11 cellular contexts compared by ENCODE assay signal in genomic region chr19:38701455-38702063, GRCh38. TPM values are rescaled to one million over a fixed set of nuclear protein-coding genes. Genes with fewer than 3 reads are reported as not detected.
DNase-seq lines count a peak whose midpoint lies in the region; ATAC-seq lines count a peak whose summit lies in the region.
"Had no signal": no experiment of that assay in that cellular context is flagged by ENCODE, and none has a peak within 500 bp of the region (broad histone marks: within the 10 kb centered on the region; RNA-seq: fewer than 3 reads in every experiment).

No MANE protein-coding gene starts in this region.

- H3K4me3 ChIP-seq in BLaER1 treated with 17β-estradiol and CSF1 and Interleukin-3, amounts not matched to agents 10 nM and 100 nM, result no peak overlapping the region
- no peak overlapping the region for H3K4me3 ChIP-seq in skeletal muscle satellite cell (ENCODE audit: low read length)

- peaks cover 34 to 65% (median 63%) of the 10 kb centered on the region in 10 experiments for H3K4me1 ChIP-seq in BLaER1 treated with 17β-estradiol and CSF1 and Interleukin-3, amounts not matched to agents 10 nM and 100 nM
- peaks cover 30% of the 10 kb centered on the region for H3K4me1 ChIP-seq in skeletal muscle satellite cell (ENCODE audit: control insufficient read depth, insufficient read depth, low read length)

- peak overlapping the region in 7 of 11 experiments; percentile 3 to 63 (median 27); a peak in 6 of 22 replicates for H3K27ac ChIP-seq in BLaER1 treated with 17β-estradiol and CSF1 and Interleukin-3, amounts not matched to agents 10 nM and 100 nM

- intact Hi-C loops in left colon (cut with DNase I, micrococcal nuclease), result no loop called here

- no peaks in the 10 kb centered on the region for H3K27me3 ChIP-seq in BLaER1 treated with 17β-estradiol and CSF1 and Interleukin-3, amounts not matched to agents 10 nM and 100 nM
- no peaks in the 10 kb centered on the region for H3K27me3 ChIP-seq in skeletal muscle satellite cell (ENCODE audit: control insufficient read depth, insufficient read depth, low read length)

- H4K20me1 ChIP-seq in BLaER1 treated with 17β-estradiol and CSF1 and Interleukin-3, amounts not matched to agents 10 nM and 100 nM, result peaks cover 35 to 99% (median 67%) of the 10 kb centered on the region in 11 experiments

- no peaks in the 10 kb centered on the region for H3K9me3 ChIP-seq in BLaER1 treated with 17β-estradiol and CSF1 and Interleukin-3, amounts not matched to agents 10 nM and 100 nM (replicated peaks in 1 of 11)
- no peaks in the 10 kb centered on the region for H3K9me3 ChIP-seq in skeletal muscle satellite cell (replicated peaks; ENCODE audit: low read length)

- H3K4me2 ChIP-seq in BLaER1 treated with 17β-estradiol and CSF1 and Interleukin-3, amounts not matched to agents 10 nM and 100 nM, result peak overlapping the region in 8 of 11 experiments; percentile 26 to 92 (median 70); a peak in 15 of 22 replicates
- no peak overlapping the region for H3K4me2 ChIP-seq in skeletal muscle satellite cell (ENCODE audit: low read length)

- peak overlapping the region in 5 of 11 experiments; percentile 2 to 48 (median 40); a peak in 7 of 22 replicates for H3K9ac ChIP-seq in BLaER1 treated with 17β-estradiol and CSF1 and Interleukin-3, amounts not matched to agents 10 nM and 100 nM
- H3K9ac ChIP-seq in skeletal muscle satellite cell (ENCODE audit: low read depth, low read length), result peak overlapping the region; percentile 20

- peak; percentile 74 for ATAC-seq in left colon
- no peak for ATAC-seq in GM21360 (IDR thresholded peaks at IDR 0.05; ENCODE audit: unreplicated experiment)
- no peak for ATAC-seq in GM19395 (IDR thresholded peaks at IDR 0.05; ENCODE audit: unreplicated experiment)
- ATAC-seq: CD8-positive, alpha-beta T cell had no signal

- H3K36me3 ChIP-seq in BLaER1 treated with 17β-estradiol and CSF1 and Interleukin-3, amounts not matched to agents 10 nM and 100 nM, result peaks cover 71 to 96% (median 84%) of the 10 kb centered on the region in 11 experiments
- H3K36me3 ChIP-seq in skeletal muscle satellite cell (ENCODE audit: insufficient read depth, low read length), result peaks cover 81% of the 10 kb centered on the region

- DNase-seq in astrocyte of the hippocampus (ENCODE audit: low read depth, low spot score) (peak; percentile 60), left colon (peak in 1 of 2 donors; percentile 45)
- no peak for DNase-seq in activated CD4-positive, CD25-positive, alpha-beta regulatory T cell treated with anti-CD3 and anti-CD28 coated beads, Interleukin-2, amount 50 U/mL, for 72 hours
- no peak for DNase-seq in stimulated activated CD4-positive, alpha-beta T cell treated with anti-CD3 and anti-CD28 coated beads, Interleukin-2, amount 100 ng/mL, for 48 hours
- DNase-seq: CD8-positive, alpha-beta T cell; NCI-H1436 treated with DMSO at 0.1 percent for 48 hours; stimulated activated CD4-positive, alpha-beta T cell treated with anti-CD3 and anti-CD28 coated beads, Interleukin-4, amount 100 ng/mL, for 1 hour had no signal

RNA-seq across cellular contexts. Expression of gene CAPN12, which starts 42.7 kb away (rescaled TPM):
- 10 to 100 TPM; 10.1 to 10.2 TPM for total RNA-seq in left colon
- 0.25 TPM in 1 of 2 replicates, not detected in the other for total RNA-seq in skeletal muscle satellite cell (2012; rRNA removed)

RNA-seq across cellular contexts. Expression of gene ACTN4, which starts 54.1 kb away (rescaled TPM):
- total RNA-seq in left colon, result 1,000 to 10,000 TPM in 1 of 2 donors, 100 to 1,000 TPM in 1; 971 to 1,150 TPM
- total RNA-seq in skeletal muscle satellite cell (2012; rRNA removed), result 162 and 238 TPM in 2 replicates
